1 cellular context compared by ENCODE assay signal in genomic region chr7:106568680-106569499, GRCh38.
TF ChIP-seq lines count a peak whose summit lies in the region.

No MANE protein-coding gene starts in this region.

TF ChIP-seq in K562, 482 proteins besides CTCF, POLR2A, EP300 and RAD21 (continued from another document and continues in another):
- TF ChIP-seq NBN (IDR thresholded peaks at IDR 0.05; ENCODE audit: low read depth) = peak; percentile 99
- no peak; the same call in 1 of the 2 replicates for TF ChIP-seq ZHX1 (conservative IDR thresholded peaks at IDR 0.05; ENCODE audit: low read length)
- peak; percentile 68 for TF ChIP-seq CREB1 (IDR thresholded peaks at IDR 0.05)
- TF ChIP-seq CREB1 (CRISPR knock-in tag; IDR thresholded peaks at IDR 0.05) = peak; percentile 50; the same call in 1 of the 2 replicates
- TF ChIP-seq MLLT1 (IDR thresholded peaks at IDR 0.05) = peak in 1 of 2 experiments; percentile 13; a peak in 2 of 4 replicates
- TF ChIP-seq TSC22D4 (tag; IDR thresholded peaks at IDR 0.05) = no peak
- peak; percentile 78 for TF ChIP-seq HES1 (IDR thresholded peaks at IDR 0.05; ENCODE audit: low read depth)
- peak; percentile 100 for TF ChIP-seq IRF9 (tag; IDR thresholded peaks at IDR 0.05)
- TF ChIP-seq TAF9B (IDR thresholded peaks at IDR 0.05; ENCODE audit: partially characterized antibody) = peak; percentile 94
- peak; percentile 95 for TF ChIP-seq HDAC8 (tag; IDR thresholded peaks at IDR 0.05)
- TF ChIP-seq ZNF589 (CRISPR knock-in tag; IDR thresholded peaks at IDR 0.05; ENCODE audit: low read depth) = peak; percentile 98
- TF ChIP-seq ARID3A (IDR thresholded peaks at IDR 0.05; ENCODE audit: borderline replicate concordance, low read depth, low read length) = peak; percentile 100
- peak; percentile 39; the same call in 1 of the 2 replicates for TF ChIP-seq PATZ1 (CRISPR knock-in tag; IDR thresholded peaks at IDR 0.05; ENCODE audit: borderline replicate concordance)
- no peak for TF ChIP-seq PREB (CRISPR knock-in tag; IDR thresholded peaks at IDR 0.05)
- no peak for TF ChIP-seq ATF1 (CRISPR knock-in tag; IDR thresholded peaks at IDR 0.05)
- peak; percentile 80 for TF ChIP-seq ATF1 (tag; IDR thresholded peaks at IDR 0.05)
- peak; percentile 97 for TF ChIP-seq ZNF316 (IDR thresholded peaks at IDR 0.05)
- no peak for TF ChIP-seq SETDB1 (IDR thresholded peaks at IDR 0.05; ENCODE audit: low read length)
- TF ChIP-seq SAP30 (IDR thresholded peaks at IDR 0.05; ENCODE audit: borderline replicate concordance, insufficient read depth, low read depth, low read length, poor library complexity, severe bottlenecking) = no peak
- TF ChIP-seq CREB5 (CRISPR knock-in tag; IDR thresholded peaks at IDR 0.05) = peak; percentile 67; the same call in 1 of the 2 replicates
- peak; percentile 89 for TF ChIP-seq GTF2E2 (tag; IDR thresholded peaks at IDR 0.05)
- TF ChIP-seq ATF3 (IDR thresholded peaks at IDR 0.05) = peak; percentile 100
- peak; percentile 99 for TF ChIP-seq ATF3 (CRISPR knock-in tag; conservative IDR thresholded peaks at IDR 0.05)
- TF ChIP-seq TBL1XR1 (IDR thresholded peaks at IDR 0.05; ENCODE audit: low read length in 2 of 2) = peak; percentile 98 to 99
- peak; percentile 100 for TF ChIP-seq CEBPG (CRISPR knock-in tag; IDR thresholded peaks at IDR 0.05)
- peak; percentile 100 for TF ChIP-seq CEBPG (tag; conservative IDR thresholded peaks at IDR 0.05 in 1 of 2, IDR thresholded peaks at IDR 0.05 in 1 of 2)
- TF ChIP-seq CC2D1A (IDR thresholded peaks at IDR 0.05) = peak; percentile 98
- TF ChIP-seq ZNF175 (CRISPR knock-in tag; IDR thresholded peaks at IDR 0.05; ENCODE audit: low read depth) = peak; percentile 86; the same call in 1 of the 2 replicates
- TF ChIP-seq ZNF511 (CRISPR knock-in tag; IDR thresholded peaks at IDR 0.05) = no peak
- no peak for TF ChIP-seq XRCC4 (IDR thresholded peaks at IDR 0.05; ENCODE audit: extremely low read depth, insufficient read depth, insufficient read length)
- peak; percentile 19; the same call in 1 of the 2 replicates for TF ChIP-seq ELF2 (CRISPR knock-in tag; IDR thresholded peaks at IDR 0.05)
- TF ChIP-seq ZBTB7A (IDR thresholded peaks at IDR 0.05; ENCODE audit: borderline replicate concordance, control insufficient read depth, low read depth, low read length) = peak; percentile 92; the same call in 1 of the 2 replicates
- TF ChIP-seq BCLAF1 (IDR thresholded peaks at IDR 0.05; ENCODE audit: borderline replicate concordance in 1 of 2, control insufficient read depth in 1 of 2, low read depth in 2 of 2, low read length in 1 of 2) = peak in 1 of 2 experiments; percentile 86; a peak in 2 of 4 replicates
- peak; percentile 64 for TF ChIP-seq NCOA6 (IDR thresholded peaks at IDR 0.05)
- peak; percentile 98 for TF ChIP-seq SMARCE1 (IDR thresholded peaks at IDR 0.05)
- TF ChIP-seq TRIM24 (IDR thresholded peaks at IDR 0.05) = peak; percentile 99
- TF ChIP-seq ZFPM2 (CRISPR knock-in tag; IDR thresholded peaks at IDR 0.05) = peak; percentile 64; the same call in 1 of the 2 replicates
- TF ChIP-seq ZBTB49 (CRISPR knock-in tag; IDR thresholded peaks at IDR 0.05; ENCODE audit: borderline replicate concordance) = no peak
